Comparison of ENCODE assay signal across 1 cellular context in genomic region chr2:196404276-196404675, GRCh38.
TF ChIP-seq lines count a peak whose summit lies in the region.

No MANE protein-coding gene starts in this region.

TF ChIP-seq in H1, 55 proteins besides CTCF, POLR2A, EP300 and RAD21 (continued from another document):
- TF ChIP-seq MAX (IDR thresholded peaks at IDR 0.05), result no peak
- TF ChIP-seq FOSL1 (IDR thresholded peaks at IDR 0.05; ENCODE audit: insufficient read depth, low read depth, low read length), result no peak
- TF ChIP-seq RFX5 (IDR thresholded peaks at IDR 0.05; ENCODE audit: borderline replicate concordance, low read depth, low read length), result no peak
- TF ChIP-seq BRCA1 (IDR thresholded peaks at IDR 0.05; ENCODE audit: low read depth, low read length), result no peak
